ENCODE assay signal across 8 cellular contexts in the genomic region with DNA sequence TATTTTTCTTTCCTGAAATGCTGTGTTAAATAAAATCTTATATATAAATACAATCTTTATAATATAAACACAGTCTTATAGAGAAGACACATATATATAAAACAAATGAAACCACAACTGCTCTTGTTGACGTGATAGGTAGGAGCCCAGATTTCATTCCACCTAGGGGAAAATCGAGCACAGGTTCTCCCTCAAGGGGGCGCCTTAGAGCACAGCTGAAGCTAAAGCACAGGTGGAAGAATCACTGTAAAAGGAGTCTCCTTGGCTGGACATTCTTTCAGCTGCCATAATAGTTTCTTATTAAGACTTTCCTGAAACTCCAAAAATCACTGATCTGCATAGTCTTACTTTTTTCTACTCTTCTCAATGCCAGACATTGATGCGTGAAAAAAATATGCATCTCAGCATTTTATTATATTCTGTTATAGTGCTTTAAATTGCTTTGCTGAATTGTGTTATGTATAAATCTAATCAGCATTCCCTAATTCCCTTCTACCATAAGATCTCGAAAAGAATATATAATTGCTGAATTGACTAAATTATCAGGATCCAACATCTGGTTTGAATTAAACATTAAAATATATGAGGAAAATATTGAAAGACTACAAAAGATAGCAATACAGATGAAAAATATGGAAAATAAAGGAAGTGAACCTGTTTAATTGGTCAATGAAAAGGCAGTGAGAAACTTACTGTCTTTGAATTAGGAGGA. TPM values are rescaled to one million over a fixed set of nuclear protein-coding genes. Genes with fewer than 3 reads are reported as not detected.
DNase-seq lines count a peak whose midpoint lies in the region; TF ChIP-seq lines count a peak whose summit lies in the region.

No MANE protein-coding gene starts in this region.

- in situ Hi-C loops in brain microvascular endothelial cell (cut with HindIII; ENCODE audit: low pct_ligation_motif_present, low sequenced_read_pairs), result no loop called here

- H3K27ac ChIP-seq in brain microvascular endothelial cell, result no peak overlapping the region

- no peaks in the 10 kb centered on the region for H3K27me3 ChIP-seq in brain microvascular endothelial cell (replicated peaks)

- DNase-seq in activated T-cell treated with anti-CD3 and anti-CD28 coated beads for 48 hours (ENCODE audit: low read depth), result peak; percentile 16
- DNase-seq in activated T-cell treated with anti-CD3 and anti-CD28 coated beads, Interleukin-2, amount 50 U/mL, for 1 hour, result no peak
- peak; percentile 53 for DNase-seq in NAMALWA (ENCODE audit: low spot score)
- DNase-seq in brain microvascular endothelial cell, result peak; percentile 8
- peak; percentile 12 for DNase-seq in midbrain (lab: John Stamatoyannopoulos, UW)
- no peak for DNase-seq in mesenteric fat pad (ENCODE audit: low spot score)
- DNase-seq in T-helper 9 cell, result no peak
- no peak for DNase-seq in retina

- no peak overlapping the region for H3K4me3 ChIP-seq in brain microvascular endothelial cell (ENCODE audit: low read depth, low read length)

- no peaks in the 10 kb centered on the region for H3K36me3 ChIP-seq in brain microvascular endothelial cell (replicated peaks)

- peak; percentile 67 for TF ChIP-seq CTCF in brain microvascular endothelial cell (IDR thresholded peaks at IDR 0.05; ENCODE audit: low read depth, low read length, missing control alignments)

RNA-seq across cellular contexts. Expression of a gene that starts 25.5 kb away (rescaled TPM):
- total RNA-seq in mesenteric fat pad, result not detected

Comparison
In these comparisons a context has a peak if more than half of its experiments do, and no peak if none do; other contexts are left out.
1. DNase-seq: peak in activated T-cell treated with anti-CD3 and anti-CD28 coated beads for 48 hours (single experiment), NAMALWA (single experiment), brain microvascular endothelial cell (single experiment) and midbrain (single experiment); none in activated T-cell treated with anti-CD3 and anti-CD28 coated beads, Interleukin-2, amount 50 U/mL, for 1 hour (single experiment), mesenteric fat pad (single experiment), T-helper 9 cell (single experiment) and retina (single experiment).